18 cellular contexts compared by ENCODE assay signal in genomic region chr21:45976666-45977335, GRCh38. TPM values are rescaled to one million over a fixed set of nuclear protein-coding genes. Genes with fewer than 3 reads are reported as not detected.
A peak's percentile ranks its signal among the peaks of the same experiment; 100 is the strongest.
DNase-seq lines count a peak whose midpoint lies in the region; ATAC-seq and TF ChIP-seq lines count a peak whose summit lies in the region.
"Had no signal": no experiment of that assay in that cellular context is flagged by ENCODE, and none has a peak within 500 bp of the region (broad histone marks: within the 10 kb centered on the region; RNA-seq: fewer than 3 reads in every experiment).

No MANE protein-coding gene starts in this region.

- DNase-seq in islet precursor cell (peak; percentile 53), stomach (peak; percentile 13), NCI-H1048 (lab: John Stamatoyannopoulos, UW) (no peak), HAP-1 (ENCODE audit: low spot score in 2 of 2) (no peak)
- DNase-seq: activated effector memory CD4-positive, alpha-beta T cell treated with Interleukin-2 at 50 U/mL for 16 hours; cerebellar nuclear complex; midbrain; NCI-H2029 treated with DMSO at 0.1 percent for 48 hours; NCI-H510A treated with DMSO at 0.1 percent for 48 hours; stimulated activated CD4-positive, alpha-beta T cell treated with anti-CD3 and anti-CD28 coated beads, Interleukin-1b, Interleukin-23, amount 100 ng/mL, for 48 hours had no signal

- H3K27ac Mint-ChIP-seq in brain = peak overlapping the region in 3 of 5 experiments; percentile 70 to 97 (median 86)
- H3K27ac Mint-ChIP-seq: IgD-negative memory B cell; T-helper 2 cell treated with Interferon-gamma antibody and Interleukin-4, amounts not matched to agents 5 μg/mL and 100 μg/mL, for 36 hours had no signal

- H3K4me3 ChIP-seq in HUES6 (ENCODE audit: low read depth, low read length) = peak overlapping the region; percentile 40
- H3K4me3 ChIP-seq in stomach = no peak overlapping the region
- no peak overlapping the region for H3K4me3 ChIP-seq in HAP-1
- H3K4me3 ChIP-seq: right lobe of liver, SJCRH30 had no signal

- H3K9ac ChIP-seq in HUES6 (ENCODE audit: low read length) = peak overlapping the region; percentile 43

- TF ChIP-seq POLR2A in stomach (IDR thresholded peaks at IDR 0.05) = no peak

- intact Hi-C loops in stomach (cut with DNase I; ENCODE audit: low total_unique reads) = no loop called here

- H3K27me3 ChIP-seq in HUES6 (ENCODE audit: control insufficient read depth, insufficient read depth, low read length) = peaks cover 18% of the 10 kb centered on the region
- H3K27me3 ChIP-seq in stomach = peaks cover 0 to 82% (median 46%) of the 10 kb centered on the region in 3 donors
- no peaks in the 10 kb centered on the region for H3K27me3 ChIP-seq in HAP-1 (ENCODE audit: low read depth)
- H3K27me3 ChIP-seq: SJCRH30 had no signal

- WGBS in stomach, 5 donors = 37 to 51% (median 44%) methylated on average over 12 of the region's 12 CpGs

- peaks cover 42% of the 10 kb centered on the region for H3K4me1 Mint-ChIP-seq in brain

- H3K27ac ChIP-seq in HUES6 (ENCODE audit: low read depth, low read length) = no peak overlapping the region
- peak overlapping the region in 4 of 5 donors; percentile 63 to 87 (median 86) for H3K27ac ChIP-seq in stomach
- H3K27ac ChIP-seq: neutrophil, right lobe of liver, SJCRH30 had no signal

- H3K4me3 Mint-ChIP-seq in brain = peak overlapping the region in 1 of 5 experiments; percentile 70
- H3K4me3 Mint-ChIP-seq: T-helper 2 cell treated with Interferon-gamma antibody and Interleukin-4, amounts not matched to agents 5 μg/mL and 100 μg/mL, for 36 hours had no signal

- H3K9me3 Mint-ChIP-seq in brain = peaks cover 0 to 4% (median 0%) of the 10 kb centered on the region in 5 experiments
- H3K9me3 Mint-ChIP-seq: IgD-negative memory B cell; T-helper 2 cell treated with Interferon-gamma antibody and Interleukin-4, amounts not matched to agents 5 μg/mL and 100 μg/mL, for 36 hours had no signal

- no peak for ATAC-seq in GM19455 (IDR thresholded peaks at IDR 0.05; ENCODE audit: unreplicated experiment)
- ATAC-seq: right lobe of liver had no signal

- H3K27me3 Mint-ChIP-seq in brain = no peaks in the 10 kb centered on the region

- TF ChIP-seq EP300 in stomach (IDR thresholded peaks at IDR 0.05) = no peak

- H3K9me3 ChIP-seq in HUES6 (ENCODE audit: control insufficient read depth, insufficient read depth, low read depth, low read length) (no peaks in the 10 kb centered on the region), stomach (no peaks in the 10 kb centered on the region), HAP-1 (no peaks in the 10 kb centered on the region)
- H3K9me3 ChIP-seq: neutrophil, right lobe of liver, SJCRH30 had no signal

- peaks cover 37% of the 10 kb centered on the region for H3K4me1 ChIP-seq in HUES6 (ENCODE audit: control insufficient read depth, insufficient read depth, low read length)
- peaks cover 34 to 83% (median 68%) of the 10 kb centered on the region in 4 donors for H3K4me1 ChIP-seq in stomach
- peaks cover 24% of the 10 kb centered on the region for H3K4me1 ChIP-seq in HAP-1

- no peak for TF ChIP-seq CTCF in brain (conservative IDR thresholded peaks at IDR 0.05)
- no peak for TF ChIP-seq CTCF in stomach (IDR thresholded peaks at IDR 0.05)

- H3K36me3 ChIP-seq in HUES6 (ENCODE audit: control insufficient read depth, insufficient read depth, low read length) (no peaks in the 10 kb centered on the region), stomach (no peaks in the 10 kb centered on the region), HAP-1 (replicated peaks) (no peaks in the 10 kb centered on the region)
- H3K36me3 ChIP-seq: neutrophil, right lobe of liver, SJCRH30 had no signal

- in situ Hi-C loops in HAP-1 (cut with MboI; ENCODE audit: low sequenced_read_pairs) = no loop called here

- H3K36me3 Mint-ChIP-seq in brain = no peaks in the 10 kb centered on the region
- H3K36me3 Mint-ChIP-seq: IgD-negative memory B cell had no signal

RNA-seq across cellular contexts. Expression of gene COL6A1, which starts 4.8 kb away (rescaled TPM):
- polyA plus RNA-seq in brain (ENCODE audit: insufficient read depth, low read depth, low replicate concordance) (48.4 TPM), stomach (100 to 1,000 TPM in 1 of 3 donors, 10 to 100 TPM in 2; 63.2 to 174 (median 73.6) TPM)
- total RNA-seq in stomach = 100 to 1,000 TPM; 147 to 756 (median 342) TPM
- polyA plus RNA-seq: IgD-negative memory B cell had no signal

Comparison
In these comparisons a context has a peak if more than half of its experiments do, and no peak if none do; other contexts are left out.
1. DNase-seq: peak in islet precursor cell (single experiment) and stomach (single experiment); none in NCI-H1048 (single experiment) and HAP-1 (0 of 2).